ENCODE assay signal across 23 cellular contexts in the genomic region with DNA sequence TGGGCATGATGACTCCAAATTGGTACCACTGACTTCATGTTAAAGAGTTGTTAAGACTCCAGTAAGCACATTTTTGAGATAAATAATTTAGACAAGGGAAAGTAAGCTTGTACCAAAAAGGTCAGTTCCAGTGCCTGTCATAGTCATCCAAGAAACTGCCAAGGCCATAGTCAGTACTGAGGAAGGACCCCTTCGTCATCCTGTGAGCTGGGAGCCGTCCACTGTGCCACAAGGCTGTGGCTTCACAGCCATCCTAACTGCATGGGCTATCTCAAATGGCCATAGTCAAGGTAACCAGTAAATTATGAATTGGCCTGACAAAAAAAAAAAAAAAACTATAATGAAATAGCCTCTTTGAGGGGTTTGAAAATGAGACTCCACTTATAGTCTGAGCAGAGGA.
"Had no signal": no experiment of that assay in that cellular context is flagged by ENCODE, and none has a peak within 500 bp of the region (broad histone marks: within the 10 kb centered on the region; RNA-seq: fewer than 3 reads in every experiment).

No MANE protein-coding gene starts in this region.

- H3K27ac ChIP-seq: colonic mucosa, coronary artery, dorsolateral prefrontal cortex, epithelial cell of prostate, esophagus muscularis mucosa, esophagus squamous epithelium, foreskin keratinocyte, gastrocnemius medialis, gastroesophageal sphincter, heart left ventricle, heart right ventricle had no signal

- H3K9me3 ChIP-seq: colonic mucosa, esophagus muscularis mucosa, esophagus squamous epithelium, gastrocnemius medialis, gastroesophageal sphincter had no signal

- DNase-seq: colonic mucosa; cortex of kidney; dermis blood vessel endothelial cell; dorsolateral prefrontal cortex; effector CD4-positive, alpha-beta T cell; effector CD8-positive, alpha-beta T cell; effector memory CD4-positive, alpha-beta T cell; effector memory CD8-positive, alpha-beta T cell; endodermal cell; erythroblast; esophagus squamous epithelium; foreskin fibroblast; foreskin keratinocyte; foreskin melanocyte; gastrocnemius medialis; glutamatergic neuron; head of caudate nucleus; heart left ventricle; heart right ventricle had no signal

- H3K27me3 ChIP-seq: colonic mucosa, dorsolateral prefrontal cortex, esophagus muscularis mucosa, esophagus squamous epithelium, gastrocnemius medialis, gastroesophageal sphincter, heart left ventricle, heart right ventricle had no signal

- H3K36me3 ChIP-seq: colonic mucosa, esophagus muscularis mucosa, esophagus squamous epithelium, gastrocnemius medialis, gastroesophageal sphincter, heart left ventricle, heart right ventricle had no signal

- H3K4me3 ChIP-seq: colonic mucosa, coronary artery, dorsolateral prefrontal cortex, esophagus muscularis mucosa, esophagus squamous epithelium, gastrocnemius medialis, gastroesophageal sphincter, heart left ventricle, heart right ventricle had no signal

- H3K4me1 ChIP-seq: colonic mucosa, foreskin keratinocyte, gastrocnemius medialis had no signal
